In the genomic region with DNA sequence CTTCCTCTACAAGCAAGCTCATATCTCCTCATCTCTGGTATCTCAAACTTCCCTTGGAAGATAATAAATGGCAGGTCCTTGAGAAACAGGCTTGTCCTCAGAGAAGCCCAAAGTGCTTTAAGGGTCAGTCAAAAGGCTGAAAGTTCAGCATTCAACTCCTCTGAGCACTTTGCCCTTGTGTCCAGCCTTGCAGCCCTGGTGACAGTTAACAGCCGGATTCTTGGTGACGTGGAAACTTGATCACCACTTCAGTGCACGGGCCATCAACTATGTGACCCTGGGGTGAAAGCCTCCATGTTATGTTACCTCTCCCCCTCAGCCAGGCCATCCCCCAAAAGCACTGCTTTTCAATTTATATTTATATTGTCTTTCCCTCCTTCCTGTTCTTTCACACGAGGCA, we compare ENCODE assay signal across 1 cellular context.
TF ChIP-seq lines count a peak whose summit lies in the region.

No MANE protein-coding gene starts in this region.

TF ChIP-seq in GM12878, 131 proteins besides CTCF, POLR2A, EP300 and RAD21:
- TF ChIP-seq SPI1 (IDR thresholded peaks at IDR 0.05; ENCODE audit: borderline replicate concordance, insufficient read depth, low read depth, low read length) = no peak
- TF ChIP-seq, protein P1, sequence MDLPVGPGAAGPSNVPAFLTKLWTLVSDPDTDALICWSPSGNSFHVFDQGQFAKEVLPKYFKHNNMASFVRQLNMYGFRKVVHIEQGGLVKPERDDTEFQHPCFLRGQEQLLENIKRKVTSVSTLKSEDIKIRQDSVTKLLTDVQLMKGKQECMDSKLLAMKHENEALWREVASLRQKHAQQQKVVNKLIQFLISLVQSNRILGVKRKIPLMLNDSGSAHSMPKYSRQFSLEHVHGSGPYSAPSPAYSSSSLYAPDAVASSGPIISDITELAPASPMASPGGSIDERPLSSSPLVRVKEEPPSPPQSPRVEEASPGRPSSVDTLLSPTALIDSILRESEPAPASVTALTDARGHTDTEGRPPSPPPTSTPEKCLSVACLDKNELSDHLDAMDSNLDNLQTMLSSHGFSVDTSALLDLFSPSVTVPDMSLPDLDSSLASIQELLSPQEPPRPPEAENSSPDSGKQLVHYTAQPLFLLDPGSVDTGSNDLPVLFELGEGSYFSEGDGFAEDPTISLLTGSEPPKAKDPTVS (IDR thresholded peaks at IDR 0.05; ENCODE audit: low read depth, low read length) = no peak
- no peak for TF ChIP-seq ZBTB4 (CRISPR knock-in tag; IDR thresholded peaks at IDR 0.05)
- TF ChIP-seq PAX5 (IDR thresholded peaks at IDR 0.05; ENCODE audit: borderline replicate concordance, low read depth, low read length) = no peak
- TF ChIP-seq GABPA (IDR thresholded peaks at IDR 0.05; ENCODE audit: low read depth) = no peak
- TF ChIP-seq BRCA1 (IDR thresholded peaks at IDR 0.05; ENCODE audit: low read depth, low read length) = no peak
- no peak for TF ChIP-seq PAX8 (IDR thresholded peaks at IDR 0.05)
- no peak for TF ChIP-seq ATF2 (IDR thresholded peaks at IDR 0.05; ENCODE audit: low read length)
- no peak for TF ChIP-seq TCF7 (IDR thresholded peaks at IDR 0.05; ENCODE audit: borderline replicate concordance)
- TF ChIP-seq BACH1 (IDR thresholded peaks at IDR 0.05; ENCODE audit: borderline replicate concordance) = no peak
- no peak for TF ChIP-seq ETV6 (conservative IDR thresholded peaks at IDR 0.05 in 1 of 2, IDR thresholded peaks at IDR 0.05 in 1 of 2; ENCODE audit: borderline replicate concordance in 1 of 2, low read depth in 1 of 2)
- no peak for TF ChIP-seq BHLHE40 (IDR thresholded peaks at IDR 0.05; ENCODE audit: borderline replicate concordance in 1 of 2, low read depth in 2 of 2, low read length in 1 of 2)
- TF ChIP-seq SP1 (IDR thresholded peaks at IDR 0.05; ENCODE audit: low read depth, low read length) = no peak
- TF ChIP-seq SREBF2 (IDR thresholded peaks at IDR 0.05; ENCODE audit: low read length) = no peak
